In the genomic region with DNA sequence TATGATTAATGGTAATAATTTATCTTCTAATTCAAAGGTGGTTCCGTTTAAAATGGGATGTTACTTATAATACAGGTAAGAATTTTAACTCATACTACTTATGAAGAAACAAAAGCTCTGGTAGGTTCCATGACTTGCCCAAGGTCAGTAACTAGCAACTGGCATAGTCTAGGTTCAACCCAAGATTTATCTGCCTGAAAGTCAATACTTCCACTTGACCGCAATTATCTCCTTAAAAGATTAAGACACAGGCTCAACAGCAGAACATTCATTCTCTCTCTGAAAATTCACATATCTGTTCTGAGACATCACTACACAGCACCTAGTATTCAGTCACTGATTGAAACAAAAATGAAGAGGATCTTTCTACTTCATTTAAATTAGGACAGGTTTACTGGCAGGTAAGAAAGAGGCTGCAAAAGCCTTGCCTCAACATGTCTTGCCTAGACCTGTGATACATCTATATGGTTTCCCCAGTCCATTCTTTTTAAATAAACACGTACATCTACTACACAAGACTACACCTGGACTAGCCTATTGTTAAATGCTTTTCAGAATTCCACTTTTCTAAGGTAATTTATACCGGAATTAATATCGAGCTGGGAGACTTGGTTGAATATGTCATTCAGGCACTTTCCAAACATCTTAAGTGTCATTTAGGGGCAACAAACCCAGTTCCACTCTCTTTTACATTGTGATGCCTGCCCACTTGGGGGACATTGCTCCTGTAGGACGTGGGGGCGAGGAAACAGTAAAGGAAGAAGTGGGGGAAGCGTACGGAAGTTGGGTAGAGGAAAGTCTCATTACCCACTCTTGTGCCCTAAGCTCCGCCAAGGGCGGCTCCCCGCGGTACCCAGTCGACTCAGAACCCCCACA, we compare ENCODE assay signal across 8 cellular contexts. TPM values are rescaled to one million over a fixed set of nuclear protein-coding genes. Genes with fewer than 3 reads are reported as not detected.
A peak's percentile ranks its signal among the peaks of the same experiment; 100 is the strongest.
DNase-seq lines count a peak whose midpoint lies in the region; ATAC-seq lines count a peak whose summit lies in the region.

No MANE protein-coding gene starts in this region.

- peaks cover 7% of the 10 kb centered on the region for H3K36me3 Mint-ChIP-seq in activated CD8-positive, alpha-beta T cell treated with anti-CD3 and anti-CD28 coated beads, Interleukin-2, amount 10 ng/mL, durations not matched to agents 7 days and 5 days (ENCODE audit: low read depth)

- H3K9me3 ChIP-seq in HUES48 (ENCODE audit: control insufficient read depth, insufficient read depth, low read length) = no peaks in the 10 kb centered on the region

- peak overlapping the region; percentile 80 for H3K9ac ChIP-seq in HUES48 (ENCODE audit: low read depth, low read length)

- CTCF ChIA-PET in activated CD8-positive, alpha-beta T cell treated with anti-CD3 and anti-CD28 coated beads, Interleukin-2, amount 10 ng/mL, durations not matched to agents 7 days and 5 days (lab: Charles Lee) = interaction anchor here (1.0 to 2.7 kb wide), 3 partner anchors 10 to 373 kb away, joined by 3 to 9 read pairs (median 4); partner anchors contain the start of gene TRIP4

- no peaks in the 10 kb centered on the region for H3K36me3 ChIP-seq in HUES48 (ENCODE audit: control insufficient read depth, insufficient read depth, low read length)

- H3K4me3 Mint-ChIP-seq in activated CD8-positive, alpha-beta T cell treated with anti-CD3 and anti-CD28 coated beads, Interleukin-2, amount 10 ng/mL, durations not matched to agents 7 days and 5 days = peak overlapping the region; percentile 90

- peaks cover 6% of the 10 kb centered on the region; the same call in 1 of the 2 replicates for H3K4me1 ChIP-seq in HUES48 (ENCODE audit: control insufficient read depth, insufficient read depth, low read length)

- no peaks in the 10 kb centered on the region for H3K27me3 Mint-ChIP-seq in activated CD8-positive, alpha-beta T cell treated with anti-CD3 and anti-CD28 coated beads, Interleukin-2, amount 10 ng/mL, durations not matched to agents 7 days and 5 days (ENCODE audit: low read depth)

- POLR2A ChIA-PET in activated CD8-positive, alpha-beta T cell treated with anti-CD3 and anti-CD28 coated beads, Interleukin-2, amount 10 ng/mL, durations not matched to agents 7 days and 5 days (lab: Charles Lee) = interaction anchor here (0.6 to 1.9 kb wide), 3 partner anchors 33 to 125 kb away, joined by 3 to 5 read pairs (median 4); partner anchors contain the start of gene TRIP4

- H3K4me1 Mint-ChIP-seq in activated CD8-positive, alpha-beta T cell treated with anti-CD3 and anti-CD28 coated beads, Interleukin-2, amount 10 ng/mL, durations not matched to agents 7 days and 5 days (ENCODE audit: low read depth) = peaks cover 26% of the 10 kb centered on the region

- peak overlapping the region; percentile 86 for H3K27ac Mint-ChIP-seq in activated CD8-positive, alpha-beta T cell treated with anti-CD3 and anti-CD28 coated beads, Interleukin-2, amount 10 ng/mL, durations not matched to agents 7 days and 5 days

- no peaks in the 10 kb centered on the region for H3K9me3 Mint-ChIP-seq in activated CD8-positive, alpha-beta T cell treated with anti-CD3 and anti-CD28 coated beads, Interleukin-2, amount 10 ng/mL, durations not matched to agents 7 days and 5 days (ENCODE audit: insufficient read depth)

- H3K4me3 ChIP-seq in HUES48 (ENCODE audit: low read depth, low read length) (peak overlapping the region; percentile 97), skeletal muscle cell (ENCODE audit: low read depth, low read length) (peak overlapping the region; percentile 69)

- DNase-seq in Daoy (ENCODE audit: low read depth) (peak; percentile 15), glomerular visceral epithelial cell (ENCODE audit: extremely low spot score) (peak; percentile 29), skeletal muscle cell (ENCODE audit: low read depth) (no peak), SHP77 (lab: John Stamatoyannopoulos, UW) (no peak), hepatic stellate cell (ENCODE audit: low spot score) (no peak), DMS53 (lab: John Stamatoyannopoulos, UW) (no peak)
- DNase-seq in activated CD8-positive, alpha-beta T cell treated with anti-CD3 and anti-CD28 coated beads, Interleukin-2, amount 10 ng/mL, durations not matched to agents 7 days and 5 days = no peak

- no peaks in the 10 kb centered on the region for H3K27me3 ChIP-seq in HUES48 (ENCODE audit: control insufficient read depth, insufficient read depth, low read length)

- ATAC-seq in activated CD8-positive, alpha-beta T cell treated with anti-CD3 and anti-CD28 coated beads, Interleukin-2, amount 10 ng/mL, durations not matched to agents 7 days and 5 days = peak; percentile 27

- H3K27ac ChIP-seq in HUES48 (ENCODE audit: low read depth, low read length) = peak overlapping the region; percentile 91

RNA-seq across cellular contexts. Expression of gene CSNK1G1, which starts 1.1 kb away (rescaled TPM):
- total RNA-seq in Daoy (2014; rRNA removed; shearing (Covaris generic)) = 9.1 and 10.7 TPM in 2 replicates
- 10 to 100 TPM; 26.8 to 28.2 TPM for total RNA-seq in activated CD8-positive, alpha-beta T cell treated with anti-CD3 and anti-CD28 coated beads, Interleukin-2, amount 10 ng/mL, durations not matched to agents 7 days and 5 days

RNA-seq across cellular contexts. Expression of gene PCLAF, which starts 26.3 kb away (rescaled TPM):
- total RNA-seq in Daoy (2014; rRNA removed; shearing (Covaris generic)) = 56.8 and 61.5 TPM in 2 replicates
- total RNA-seq in activated CD8-positive, alpha-beta T cell treated with anti-CD3 and anti-CD28 coated beads, Interleukin-2, amount 10 ng/mL, durations not matched to agents 7 days and 5 days = 100 to 1,000 TPM; 135 to 153 TPM

RNA-seq across cellular contexts. Expression of gene TRIP4, which starts 32.7 kb away (rescaled TPM):
- 11.4 and 13.5 TPM in 2 replicates for total RNA-seq in Daoy (2014; rRNA removed; shearing (Covaris generic))
- total RNA-seq in activated CD8-positive, alpha-beta T cell treated with anti-CD3 and anti-CD28 coated beads, Interleukin-2, amount 10 ng/mL, durations not matched to agents 7 days and 5 days = 10 to 100 TPM; 22.3 to 23.0 TPM

Comparison
In these comparisons a context has a peak if more than half of its experiments do, and no peak if none do; other contexts are left out.
1. DNase-seq: peak in Daoy (single experiment) and glomerular visceral epithelial cell (single experiment); none in activated CD8-positive, alpha-beta T cell treated with anti-CD3 and anti-CD28 coated beads, Interleukin-2, amount 10 ng/mL, durations not matched to agents 7 days and 5 days (single experiment), skeletal muscle cell (single experiment), SHP77 (0 of 2), hepatic stellate cell (single experiment) and DMS53 (single experiment).